In genomic region chr13:39655569-39656324, GRCh38 we compare ENCODE assay signal across 8 cellular contexts. TPM values are rescaled to one million over a fixed set of nuclear protein-coding genes. Genes with fewer than 3 reads are reported as not detected.
DNase-seq lines count a peak whose midpoint lies in the region; ATAC-seq and TF ChIP-seq lines count a peak whose summit lies in the region.

COG6 (plus strand) TSS chr13:39655662; CDS start chr13:39655727, 65 bp downstream.

- H4K20me1 ChIP-seq in BLaER1 treated with 17β-estradiol and CSF1 and Interleukin-3, amounts not matched to agents 10 nM and 100 nM, result no peaks in the 10 kb centered on the region

- peak; percentile 73 for TF ChIP-seq POLR2A in GM19193 (IDR thresholded peaks at IDR 0.05; ENCODE audit: extremely low read depth, insufficient read depth, insufficient read length)

- ATAC-seq in HG03432 (IDR thresholded peaks at IDR 0.05; ENCODE audit: unreplicated experiment), result peak; percentile 93
- ATAC-seq in left colon, result peak; percentile 96

- peak within 1 kb of the TSS; percentile 72 to 96 (median 87) for H3K4me2 ChIP-seq in BLaER1 treated with 17β-estradiol and CSF1 and Interleukin-3, amounts not matched to agents 10 nM and 100 nM

- intact Hi-C loops in colonic mucosa (cut with DNase I), result no loop called here
- intact Hi-C loops in left colon (cut with DNase I, micrococcal nuclease), result no loop called here

- H3K9me3 ChIP-seq in BLaER1 treated with 17β-estradiol and CSF1 and Interleukin-3, amounts not matched to agents 10 nM and 100 nM (replicated peaks in 1 of 11), result no peaks in the 10 kb centered on the region
- no peaks in the 10 kb centered on the region for H3K9me3 ChIP-seq in colonic mucosa

- peak within 1 kb of the TSS; percentile 46 to 82 (median 63) for H3K27ac ChIP-seq in BLaER1 treated with 17β-estradiol and CSF1 and Interleukin-3, amounts not matched to agents 10 nM and 100 nM
- H3K27ac ChIP-seq in colonic mucosa, result peak within 1 kb of the TSS; percentile 38

- DNase-seq in NCI-H510A treated with DMSO at 0.1 percent for 48 hours (lab: John Stamatoyannopoulos, UW) (peak; percentile 32), colonic mucosa (peak; percentile 94), left colon (peak; percentile 83 to 92)
- DNase-seq in activated CD4-positive, alpha-beta T cell treated with anti-CD3 and anti-CD28 coated beads for 4 hours, result peak; percentile 88 to 96
- peak; percentile 95 to 96 for DNase-seq in stimulated activated CD4-positive, alpha-beta T cell treated with anti-CD3 and anti-CD28 coated beads, Interleukin-1b, Interleukin-23, amount 100 ng/mL, for 4 hours (ENCODE audit: low read depth in 2 of 2)

- H3K4me1 ChIP-seq in BLaER1 treated with 17β-estradiol and CSF1 and Interleukin-3, amounts not matched to agents 10 nM and 100 nM, result peaks cover 5 to 19% (median 12%) of the 10 kb centered on the region in 10 experiments; a peak in 15 of 20 replicates
- no peaks in the 10 kb centered on the region for H3K4me1 ChIP-seq in colonic mucosa

- TF ChIP-seq CTCF in colonic mucosa (IDR thresholded peaks at IDR 0.05), result no peak

- H3K36me3 ChIP-seq in BLaER1 treated with 17β-estradiol and CSF1 and Interleukin-3, amounts not matched to agents 10 nM and 100 nM, result peaks cover 0 to 10% (median 8%) of the 10 kb centered on the region in 11 experiments; a peak in 15 of 22 replicates
- no peaks in the 10 kb centered on the region for H3K36me3 ChIP-seq in colonic mucosa

- H3K4me3 ChIP-seq in BLaER1 treated with 17β-estradiol and CSF1 and Interleukin-3, amounts not matched to agents 10 nM and 100 nM, result peak within 1 kb of the TSS; percentile 84 to 98 (median 92)
- H3K4me3 ChIP-seq in colonic mucosa, result peak within 1 kb of the TSS; percentile 98

- H3K27me3 ChIP-seq in BLaER1 treated with 17β-estradiol and CSF1 and Interleukin-3, amounts not matched to agents 10 nM and 100 nM, result no peaks in the 10 kb centered on the region
- no peaks in the 10 kb centered on the region for H3K27me3 ChIP-seq in colonic mucosa

- H3K9ac ChIP-seq in BLaER1 treated with 17β-estradiol and CSF1 and Interleukin-3, amounts not matched to agents 10 nM and 100 nM, result peak within 1 kb of the TSS; percentile 77 to 89 (median 84)
- H3K9ac ChIP-seq in colonic mucosa (ENCODE audit: low read depth in 2 of 2, low read length in 2 of 2), result peak within 1 kb of the TSS; percentile 85 to 96

RNA-seq across cellular contexts. Expression of gene COG6, which starts in this region (rescaled TPM):
- 10 to 100 TPM; 31.9 to 37.0 TPM for total RNA-seq in colonic mucosa
- 10 to 100 TPM; 36.3 to 37.6 TPM for total RNA-seq in left colon

Comparison
In these comparisons a context has a peak if more than half of its experiments do, and no peak if none do; other contexts are left out.
1. Peak in every context shown above with its lines: DNase-seq, ATAC-seq, H3K4me3 ChIP-seq and H3K27ac ChIP-seq.
2. DNase-seq: peak in every context shown above with its lines; median percentile 96 in stimulated activated CD4-positive, alpha-beta T cell treated with anti-CD3 and anti-CD28 coated beads, Interleukin-1b, Interleukin-23, amount 100 ng/mL, for 4 hours; 94 in colonic mucosa; 92 in activated CD4-positive, alpha-beta T cell treated with anti-CD3 and anti-CD28 coated beads for 4 hours; 88 in left colon; 32 in NCI-H510A treated with DMSO at 0.1 percent for 48 hours.